7 cellular contexts compared by ENCODE assay signal in the genomic region with DNA sequence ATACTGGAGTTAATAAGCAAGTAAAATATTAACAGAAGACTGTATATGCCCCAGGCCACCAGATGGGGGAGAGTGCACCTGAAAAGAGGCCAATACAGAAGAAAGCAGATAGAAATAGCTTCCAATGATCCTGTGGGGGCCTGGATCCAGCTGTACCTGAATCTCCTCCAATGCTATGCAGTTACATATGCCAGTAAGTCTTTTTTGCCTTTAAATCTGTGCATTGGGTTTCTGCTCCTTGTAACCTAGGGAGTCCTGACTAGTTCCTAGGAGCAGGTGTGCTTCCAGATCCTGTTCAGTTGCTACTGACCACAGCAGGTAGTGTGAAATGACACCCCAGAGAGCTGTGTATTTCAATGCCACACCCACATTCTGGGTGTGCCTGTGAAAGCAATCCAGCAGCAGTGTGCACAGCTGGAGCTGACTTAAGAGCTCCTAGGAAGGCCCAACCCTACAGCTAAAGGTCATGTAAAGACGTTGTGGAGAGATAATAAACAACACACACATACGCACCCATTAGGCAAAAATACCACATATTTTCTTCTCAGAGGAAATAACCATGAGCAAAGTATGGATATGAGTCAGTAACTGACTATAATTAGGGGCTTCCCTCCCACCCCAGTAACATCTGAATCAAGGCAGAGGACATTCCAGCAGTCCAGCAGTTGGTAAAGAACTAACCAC.
DNase-seq lines count a peak whose midpoint lies in the region; ATAC-seq, FAIRE-seq and TF ChIP-seq lines count a peak whose summit lies in the region.

No MANE protein-coding gene starts in this region.

- H3K36me3 Mint-ChIP-seq in T-cell = peaks cover 9% of the 10 kb centered on the region

- H3K27me3 Mint-ChIP-seq in T-cell = no peaks in the 10 kb centered on the region

- H3K4me3 ChIP-seq in hepatocyte (no peak overlapping the region), coronary artery (no peak overlapping the region)

- peak overlapping the region in 1 of 3 donors; percentile 9 for H3K4me3 Mint-ChIP-seq in T-cell

- 49% methylated on average over 2 of the region's 2 CpGs for WGBS in hepatocyte (ENCODE audit: low lambda C conversion rate, missing lambda C conversion rate)

- DNase-seq in GM04504 (ENCODE audit: low read depth) = peak; percentile 71
- peak; percentile 31 for DNase-seq in GM19239 (ENCODE audit: insufficient read length, low spot score)
- peak in 1 of 34 experiments; percentile 12 for DNase-seq in T-cell
- peak; percentile 38 for DNase-seq in hepatocyte (ENCODE audit: low spot score)
- DNase-seq in NCI-H1436 (lab: John Stamatoyannopoulos, UW) = no peak
- DNase-seq in coronary artery (ENCODE audit: low spot score) = no peak

- H2AFZ ChIP-seq in hepatocyte = no peak overlapping the region

- H3K27ac ChIP-seq in hepatocyte (peak overlapping the region; percentile 35), coronary artery (no peak overlapping the region)

- no peaks in the 10 kb centered on the region for H3K36me3 ChIP-seq in hepatocyte (replicated peaks; ENCODE audit: insufficient read depth, low read depth)

- no peaks in the 10 kb centered on the region for H3K79me2 ChIP-seq in hepatocyte

- ATAC-seq in HG03139 (IDR thresholded peaks at IDR 0.05; ENCODE audit: unreplicated experiment) (peak; percentile 93), T-cell (replicated peaks in 1 of 4) (peak; percentile 33 to 56 (median 46))

- no peaks in the 10 kb centered on the region for H3K27me3 ChIP-seq in hepatocyte

- H3K9me2 ChIP-seq in hepatocyte (replicated peaks; ENCODE audit: insufficient read depth) = no peaks in the 10 kb centered on the region

- H4K20me1 ChIP-seq in hepatocyte (ENCODE audit: insufficient read depth, poor library complexity, severe bottlenecking) = no peaks in the 10 kb centered on the region

- peaks cover 37 to 52% (median 43%) of the 10 kb centered on the region in 3 donors for H3K4me1 Mint-ChIP-seq in T-cell

- TF ChIP-seq CTCF in hepatocyte (IDR thresholded peaks at IDR 0.05; ENCODE audit: poor library complexity) (no peak), coronary artery (IDR thresholded peaks at IDR 0.05) (no peak)

- POLR2A ChIA-PET in T-cell (lab: Charles Lee) = interaction anchor here in 1 of 2 donors (0.6 kb wide), 1 partner anchor 134 kb away, joined by 3 read pairs; no protein-coding TSS in a partner anchor

- no peaks in the 10 kb centered on the region for H3K9me3 ChIP-seq in hepatocyte (ENCODE audit: low read depth)

- FAIRE-seq in GM19239 (lab: Jason Lieb, UNC) = peak; percentile 72

- H3K4me2 ChIP-seq in hepatocyte = no peak overlapping the region

- peak overlapping the region; percentile 78 to 81 for H3K27ac Mint-ChIP-seq in T-cell

- peaks cover 0 to 10% (median 3%) of the 10 kb centered on the region in 3 donors for H3K9me3 Mint-ChIP-seq in T-cell

- peaks cover 19% of the 10 kb centered on the region for H3K4me1 ChIP-seq in hepatocyte (ENCODE audit: insufficient read depth)

- CTCF ChIA-PET in T-cell (lab: Charles Lee) = interaction anchor here in 1 of 2 donors (0.5 to 1.5 kb wide), 3 partner anchors 13 to 317 kb away, joined by 3 to 6 read pairs (median 4); no protein-coding TSS in a partner anchor

Comparison
In these comparisons a context has a peak if more than half of its experiments do, and no peak if none do; other contexts are left out.
1. DNase-seq: peak in GM04504 (single experiment), GM19239 (single experiment) and hepatocyte (single experiment); none in NCI-H1436 (single experiment) and coronary artery (single experiment).